16 cellular contexts compared by ENCODE assay signal in the genomic region with DNA sequence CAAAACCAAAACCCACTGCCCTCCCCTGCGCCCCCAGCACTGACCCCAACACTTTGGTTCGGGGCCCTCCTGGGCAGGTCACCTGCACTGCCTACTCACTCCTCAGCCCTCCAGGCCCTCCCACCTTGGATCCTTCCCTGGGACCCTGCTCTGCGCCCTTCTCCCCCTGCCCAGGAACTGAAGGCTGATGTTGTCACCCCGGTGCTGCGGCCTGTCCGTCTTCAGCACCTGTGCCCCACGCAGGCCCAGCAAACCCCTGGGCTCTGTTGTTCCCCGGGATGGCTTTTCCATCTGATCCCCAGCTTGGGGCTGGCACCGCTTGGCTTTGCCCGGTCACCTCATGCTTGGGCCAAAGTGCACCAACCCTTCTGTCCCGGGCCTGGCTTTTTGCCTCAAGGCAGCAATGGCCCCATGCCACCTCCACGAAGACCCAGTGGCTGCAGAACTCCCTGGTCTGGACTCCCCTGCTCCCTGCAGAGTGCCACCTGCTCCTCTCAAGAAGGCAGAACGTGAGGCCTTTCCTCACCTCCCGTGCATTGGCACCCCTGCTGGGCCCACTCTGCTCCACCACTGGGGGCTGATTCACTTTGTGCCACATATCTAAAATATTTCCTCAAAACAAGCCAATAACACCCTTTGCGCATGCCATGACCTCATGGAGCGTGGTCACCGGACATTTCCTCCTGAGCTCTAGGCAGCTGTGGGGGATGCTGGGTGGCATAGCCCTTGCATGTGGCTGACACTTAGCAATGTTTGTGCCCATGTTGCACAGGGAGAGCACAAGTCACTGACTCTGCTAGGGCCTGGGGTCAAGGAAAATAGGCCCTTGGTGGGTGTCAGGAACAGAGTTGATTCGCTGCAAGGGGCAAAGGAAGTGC. TPM values are rescaled to one million over a fixed set of nuclear protein-coding genes. Genes with fewer than 3 reads are reported as not detected.
DNase-seq lines count a peak whose midpoint lies in the region; ATAC-seq and TF ChIP-seq lines count a peak whose summit lies in the region.
"Had no signal": no experiment of that assay in that cellular context is flagged by ENCODE, and none has a peak within 500 bp of the region (broad histone marks: within the 10 kb centered on the region; RNA-seq: fewer than 3 reads in every experiment).

No MANE protein-coding gene starts in this region.

- peaks cover 17% of the 10 kb centered on the region for H3K27me3 Mint-ChIP-seq in endothelial cell (ENCODE audit: unreplicated experiment)

- no peak overlapping the region for H3K9ac ChIP-seq in parathyroid adenoma

- H3K36me3 ChIP-seq in A673 (ENCODE audit: insufficient read depth, low read length, poor library complexity, severe bottlenecking) (peaks cover 36% of the 10 kb centered on the region), parathyroid adenoma (ENCODE audit: control insufficient read depth, insufficient read depth, low read length) (no peaks in the 10 kb centered on the region), HAP-1 (replicated peaks) (peaks cover 9% of the 10 kb centered on the region)

- peaks cover 2% of the 10 kb centered on the region for H3K79me2 ChIP-seq in parathyroid adenoma

- no peak for TF ChIP-seq CTCF in A673 (conservative IDR thresholded peaks at IDR 0.05; ENCODE audit: low read depth, low read length)
- TF ChIP-seq CTCF in endothelial cell (IDR thresholded peaks at IDR 0.05; ENCODE audit: unreplicated experiment) = no peak
- TF ChIP-seq CTCF in parathyroid adenoma (IDR thresholded peaks at IDR 0.05) = no peak

- H3K4me1 Mint-ChIP-seq in endothelial cell (ENCODE audit: unreplicated experiment) = peaks cover 92% of the 10 kb centered on the region

- H3K9me3 Mint-ChIP-seq in endothelial cell (ENCODE audit: unreplicated experiment) = no peaks in the 10 kb centered on the region

- H3K27ac Mint-ChIP-seq in endothelial cell (ENCODE audit: unreplicated experiment) = peak overlapping the region; percentile 99

- no TSS peak for BruUV-seq in A673 (replicated peaks; lab: Mats Ljungman, UMichigan)

- H3K27ac ChIP-seq in A673 (ENCODE audit: low read depth, low read length, poor library complexity, severe bottlenecking) (peak overlapping the region; percentile 89), parathyroid adenoma (peak overlapping the region; percentile 29)
- H3K27ac ChIP-seq: WERI-Rb-1 had no signal

- ATAC-seq in GM18873 (IDR thresholded peaks at IDR 0.05; ENCODE audit: low FRiP score, unreplicated experiment) = no peak
- ATAC-seq in GM19328 (IDR thresholded peaks at IDR 0.05; ENCODE audit: unreplicated experiment) = no peak
- ATAC-seq in GM21786 (IDR thresholded peaks at IDR 0.05; ENCODE audit: unreplicated experiment) = no peak

- H3K36me3 Mint-ChIP-seq in endothelial cell (ENCODE audit: low read depth, unreplicated experiment) = peaks cover 49% of the 10 kb centered on the region

- in situ Hi-C loops in HAP-1 (cut with MboI; ENCODE audit: low sequenced_read_pairs) = no loop called here

- H3K4me3 ChIP-seq in A673 (ENCODE audit: low read depth, low read length, poor library complexity, severe bottlenecking) (no peak overlapping the region), parathyroid adenoma (ENCODE audit: low read depth, low read length) (no peak overlapping the region), HAP-1 (no peak overlapping the region)
- H3K4me3 ChIP-seq: SJSA1 had no signal

- H2AFZ ChIP-seq in parathyroid adenoma = no peak overlapping the region

- H3K4me2 ChIP-seq in parathyroid adenoma (ENCODE audit: low read length) = no peak overlapping the region

- DNase-seq in A673 (ENCODE audit: low spot score) (no peak), HT1080 (ENCODE audit: low read depth) (peak; percentile 34), endothelial cell (ENCODE audit: low spot score) (no peak), HAP-1 (ENCODE audit: low spot score in 2 of 2) (no peak)
- DNase-seq: activated CD8-positive, alpha-beta memory T cell treated with anti-CD3 and anti-CD28 coated beads, Interleukin-2, amount 50 U/mL, for 4 hours; AML-193; kidney glomerular epithelial cell; NCI-H1436; NCI-H748 treated with DMSO at 0.1 percent for 48 hours; nucleus accumbens; WERI-Rb-1 had no signal

- CTCF ChIA-PET in A673 (lab: Charles Lee) = interaction anchor here (2.2 kb wide), 1 partner anchor 9 kb away, joined by 17 read pairs; a partner anchor contains a TSS

- H3K4me3 Mint-ChIP-seq in endothelial cell (ENCODE audit: unreplicated experiment) = peak overlapping the region; percentile 81

- intact Hi-C loops in A673 (cut with micrococcal nuclease; ENCODE audit: unreplicated experiment) = no loop called here

- POLR2A ChIA-PET in A673 (lab: Charles Lee; ENCODE audit: low non-redundant PET) = no interaction called here

- H3K9me3 ChIP-seq in A673 (ENCODE audit: low read depth, low read length, poor library complexity, severe bottlenecking) (no peaks in the 10 kb centered on the region), parathyroid adenoma (ENCODE audit: control insufficient read depth, low read length) (no peaks in the 10 kb centered on the region), HAP-1 (no peaks in the 10 kb centered on the region)
- H3K9me3 ChIP-seq: SJSA1 had no signal

- H3K27me3 ChIP-seq in A673 (replicated peaks; ENCODE audit: insufficient read depth, low read depth, low read length, poor library complexity) (no peaks in the 10 kb centered on the region), parathyroid adenoma (ENCODE audit: control insufficient read depth, insufficient read depth, low read length) (no peaks in the 10 kb centered on the region), HAP-1 (ENCODE audit: low read depth) (no peaks in the 10 kb centered on the region)
- H3K27me3 ChIP-seq: SJSA1 had no signal

- H3K4me1 ChIP-seq in A673 (ENCODE audit: insufficient read depth, low read length, poor library complexity, severe bottlenecking) = peaks cover 81% of the 10 kb centered on the region
- H3K4me1 ChIP-seq in parathyroid adenoma = peaks cover 1% of the 10 kb centered on the region
- H3K4me1 ChIP-seq in HAP-1 = no peaks in the 10 kb centered on the region

RNA-seq across cellular contexts. Expression of a gene that starts 8.8 kb away (rescaled TPM):
- total RNA-seq in A673 (2021) (85.9 and 101 TPM in 2 replicates), endothelial cell (ENCODE audit: unreplicated experiment) (244 TPM)
- 75.2 and 84.4 TPM in 2 replicates for total RNA-seq in HT1080 (2014; rRNA removed; shearing (Covaris generic))
- polyA plus RNA-seq in HT1080 (2015; cell fraction: cytosol; rRNA removed) = 51.7 and 54.0 TPM in 2 replicates
- polyA plus RNA-seq in HT1080 (2015; cell fraction: nucleus; rRNA removed) = 66.6 and 73.5 TPM in 2 replicates

RNA-seq across cellular contexts. Expression of a gene that starts 38.8 kb away (rescaled TPM):
- 60.2 and 60.4 TPM in 2 replicates for total RNA-seq in A673 (2021)
- total RNA-seq in HT1080 (2014; rRNA removed; shearing (Covaris generic)) = 42.5 and 48.9 TPM in 2 replicates
- polyA plus RNA-seq in HT1080 (2015; cell fraction: cytosol; rRNA removed) = 14.3 and 17.5 TPM in 2 replicates
- 82.7 and 96.4 TPM in 2 replicates for polyA plus RNA-seq in HT1080 (2015; cell fraction: nucleus; rRNA removed)
- total RNA-seq in endothelial cell (ENCODE audit: unreplicated experiment) = 55.6 TPM
